ENCODE assay signal across 27 cellular contexts in genomic region chr4:107799634-107800033, GRCh38. TPM values are rescaled to one million over a fixed set of nuclear protein-coding genes. Genes with fewer than 3 reads are reported as not detected.
A peak's percentile ranks its signal among the peaks of the same experiment; 100 is the strongest.
DNase-seq lines count a peak whose midpoint lies in the region; ATAC-seq, FAIRE-seq and TF ChIP-seq lines count a peak whose summit lies in the region.
"Had no signal": no experiment of that assay in that cellular context is flagged by ENCODE, and none has a peak within 500 bp of the region (broad histone marks: within the 10 kb centered on the region; RNA-seq: fewer than 3 reads in every experiment).

No MANE protein-coding gene starts in this region.

- WGBS in HepG2 (ENCODE audit: low lambda C conversion rate) = 32% methylated on average over 4 of the region's 4 CpGs
- WGBS in right lobe of liver (ENCODE audit: insufficient coverage, low coverage, low lambda C conversion rate, missing lambda C conversion rate) = 25% methylated on average over 4 of the region's 4 CpGs
- 60 to 66% (median 63%) methylated on average over 4 of the region's 4 CpGs for WGBS in psoas muscle, 3 donors

- no peak for TF ChIP-seq CTCF in HepG2 (CRISPR knock-in tag; IDR thresholded peaks at IDR 0.05)
- TF ChIP-seq CTCF in right lobe of liver (IDR thresholded peaks at IDR 0.05) = no peak
- no peak for TF ChIP-seq CTCF in epithelial cell of proximal tubule (conservative IDR thresholded peaks at IDR 0.05; ENCODE audit: low read depth, low read length)
- TF ChIP-seq CTCF in psoas muscle (IDR thresholded peaks at IDR 0.05) = no peak
- no peak for TF ChIP-seq CTCF in activated CD8-positive, alpha-beta T cell treated with anti-CD3 and anti-CD28 coated beads for 36 hours (IDR thresholded peaks at IDR 0.05)
- TF ChIP-seq CTCF in natural killer cell (IDR thresholded peaks at IDR 0.05) = no peak

- H3K36me3 ChIP-seq in HepG2 (replicated peaks in 1 of 2; ENCODE audit: control insufficient read depth in 1 of 2, insufficient read depth in 2 of 2, low read length in 2 of 2) (no peaks in the 10 kb centered on the region), right lobe of liver (no peaks in the 10 kb centered on the region), psoas muscle (ENCODE audit: insufficient read depth in 1 of 2, low read depth in 1 of 2) (no peaks in the 10 kb centered on the region)
- H3K36me3 ChIP-seq: tibial artery had no signal

- H3K27me3 ChIP-seq in HepG2 (ENCODE audit: control insufficient read depth in 1 of 2, insufficient read depth in 2 of 2, low read length in 2 of 2) = no peaks in the 10 kb centered on the region
- no peaks in the 10 kb centered on the region for H3K27me3 ChIP-seq in right lobe of liver
- H3K27me3 ChIP-seq in psoas muscle (ENCODE audit: insufficient read depth in 3 of 3, low read length in 2 of 3) = peaks cover 0 to 8% (median 1%) of the 10 kb centered on the region in 3 donors

- ATAC-seq in HepG2 (no peak), right lobe of liver (no peak), psoas muscle (no peak), natural killer cell (no peak), GM21825 (IDR thresholded peaks at IDR 0.05; ENCODE audit: unreplicated experiment) (no peak), GM18502 (IDR thresholded peaks at IDR 0.05; ENCODE audit: poor library complexity, unreplicated experiment) (no peak)
- ATAC-seq in activated CD8-positive, alpha-beta T cell treated with anti-CD3 and anti-CD28 coated beads for 36 hours = no peak
- ATAC-seq: A549; Panc1; stimulated activated naive B cell treated with anti-CD40 and anti-IgM and Interleukin-4, amounts not matched to agents 10 μg/mL and 1 μg/mL and 100 μg/mL, for 72 hours; WTC11 had no signal

- H3K27ac Mint-ChIP-seq in activated CD8-positive, alpha-beta T cell treated with anti-CD3 and anti-CD28 coated beads for 36 hours = no peak overlapping the region
- H3K27ac Mint-ChIP-seq in natural killer cell = no peak overlapping the region
- H3K27ac Mint-ChIP-seq: activated naive CD8-positive, alpha-beta T cell treated with anti-CD3 and anti-CD28 coated beads, Interleukin-2, amount 10 ng/mL, durations not matched to agents 7 days and 5 days; activated T-helper 2 cell treated with anti-CD3 and anti-CD28 coated beads, Interferon-gamma antibody, Interleukin-2, Interleukin-4, amounts not matched to agents 10 μg/mL and 5 μg/mL and 100 μg/mL, durations not matched to agents 14 hours and 24 hours and 36 hours; stimulated activated naive B cell treated with anti-CD40 and anti-IgM and Interleukin-4, amounts not matched to agents 10 μg/mL and 1 μg/mL and 100 μg/mL, for 72 hours; WTC11 had no signal

- H3K27ac ChIP-seq in HepG2 (ENCODE audit: extremely low read length, insufficient read depth, low read length) (no peak overlapping the region), right lobe of liver (no peak overlapping the region), psoas muscle (no peak overlapping the region)
- H3K27ac ChIP-seq: A549, HL-60, skin epidermis, tibial artery had no signal

- H3K79me2 ChIP-seq in HepG2 (ENCODE audit: insufficient read depth, low read length) = no peaks in the 10 kb centered on the region

- intact Hi-C loops in HepG2 (cut with micrococcal nuclease; ENCODE audit: unreplicated experiment) (no loop called here), right lobe of liver (cut with DNase I) (no loop called here), psoas muscle (cut with DNase I) (no loop called here), natural killer cell (cut with micrococcal nuclease) (no loop called here)
- intact Hi-C loops in activated CD8-positive, alpha-beta T cell treated with anti-CD3 and anti-CD28 coated beads for 36 hours (cut with micrococcal nuclease) = no loop called here

- TF ChIP-seq POLR2A in HepG2 (IDR thresholded peaks at IDR 0.05; ENCODE audit: insufficient read depth in 1 of 2, low read depth in 2 of 2, low read length in 2 of 2) (no peak), right lobe of liver (IDR thresholded peaks at IDR 0.05) (no peak)

- H3K4me3 ChIP-seq in HepG2 (replicated peaks in 1 of 3; ENCODE audit: insufficient read depth in 1 of 3, low read depth in 2 of 3, low read length in 3 of 3) (no peak overlapping the region), right lobe of liver (peak overlapping the region in 1 of 3 donors; percentile 24), epithelial cell of proximal tubule (ENCODE audit: low read depth, low read length) (peak overlapping the region; percentile 53), psoas muscle (peak overlapping the region; percentile 16)
- H3K4me3 ChIP-seq: A549, skin epidermis had no signal

- POLR2A ChIA-PET in HepG2 (lab: Yijun Ruan, JAX) = no interaction called here
- POLR2A ChIA-PET in activated CD8-positive, alpha-beta T cell treated with anti-CD3 and anti-CD28 coated beads for 36 hours (lab: Charles Lee) = no interaction called here

- no peak overlapping the region for H3K9ac ChIP-seq in HepG2 (ENCODE audit: insufficient read depth, low read depth, low read length)

- TF ChIP-seq EP300 in HepG2 (IDR thresholded peaks at IDR 0.05; ENCODE audit: low read depth in 2 of 2, low read length in 2 of 2) (no peak), HepG2 (CRISPR knock-in tag; IDR thresholded peaks at IDR 0.05; ENCODE audit: borderline replicate concordance) (no peak)

- TF ChIP-seq RAD21 in HepG2 (CRISPR knock-in tag; IDR thresholded peaks at IDR 0.05) = no peak

- no peaks in the 10 kb centered on the region for H3K4me1 ChIP-seq in HepG2 (ENCODE audit: insufficient read depth, low read length)
- H3K4me1 ChIP-seq in right lobe of liver = no peaks in the 10 kb centered on the region
- no peaks in the 10 kb centered on the region for H3K4me1 ChIP-seq in psoas muscle
- H3K4me1 ChIP-seq: A549, tibial artery had no signal

- H3K4me3 Mint-ChIP-seq in activated CD8-positive, alpha-beta T cell treated with anti-CD3 and anti-CD28 coated beads for 36 hours = no peak overlapping the region
- H3K4me3 Mint-ChIP-seq in natural killer cell = no peak overlapping the region
- H3K4me3 Mint-ChIP-seq: activated naive CD8-positive, alpha-beta T cell treated with anti-CD3 and anti-CD28 coated beads, Interleukin-2, amount 10 ng/mL, durations not matched to agents 7 days and 5 days; stimulated activated naive B cell treated with anti-CD40 and anti-IgM and Interleukin-4, amounts not matched to agents 10 μg/mL and 1 μg/mL and 100 μg/mL, for 72 hours; WTC11 had no signal

- no peaks in the 10 kb centered on the region for H3K4me1 Mint-ChIP-seq in activated CD8-positive, alpha-beta T cell treated with anti-CD3 and anti-CD28 coated beads for 36 hours (ENCODE audit: low read depth)
- no peaks in the 10 kb centered on the region for H3K4me1 Mint-ChIP-seq in natural killer cell
- H3K4me1 Mint-ChIP-seq: activated naive CD8-positive, alpha-beta T cell treated with anti-CD3 and anti-CD28 coated beads, Interleukin-2, amount 10 ng/mL, durations not matched to agents 7 days and 5 days; stimulated activated naive B cell treated with anti-CD40 and anti-IgM and Interleukin-4, amounts not matched to agents 10 μg/mL and 1 μg/mL and 100 μg/mL, for 72 hours had no signal

- FAIRE-seq in HepG2 (lab: Jason Lieb, UNC) = no peak
- FAIRE-seq: A549, D721Med, H54 had no signal

- in situ Hi-C loops in HepG2 (cut with HindIII; ENCODE audit: extremely low pct_ligation_motif_present, low pct_unique_long_range_greater_than_20kb) = no loop called here

- BruUV-seq in HepG2 (replicated peaks; lab: Mats Ljungman, UMichigan) = no TSS peak

- DNase-seq in HepG2 (ENCODE audit: low spot score) = no peak
- no peak for DNase-seq in right lobe of liver
- no peak for DNase-seq in epithelial cell of proximal tubule (ENCODE audit: low read depth)
- DNase-seq in psoas muscle = no peak
- no peak for DNase-seq in activated CD8-positive, alpha-beta T cell treated with anti-CD3 and anti-CD28 coated beads for 36 hours
- no peak for DNase-seq in natural killer cell
- DNase-seq: activated CD4-positive, alpha-beta T cell treated with anti-CD3 and anti-CD28 coated beads, Interleukin-2, amount 50 U/mL, for 4 hours; activated CD8-positive, alpha-beta memory T cell treated with anti-CD3 and anti-CD28 coated beads, Interleukin-2, amount 50 U/mL, for 48 hours; activated naive CD8-positive, alpha-beta T cell treated with anti-CD3 and anti-CD28 coated beads, Interleukin-2, amount 10 ng/mL, durations not matched to agents 7 days and 5 days; effector memory CD4-positive, alpha-beta T cell; IMR-90; NCI-H1417; NCI-H2081 treated with DMSO at 0.1 percent for 48 hours; NCI-H446; posterior cingulate gyrus; stimulated activated naive B cell treated with anti-CD40 and anti-IgM and Interleukin-4, amounts not matched to agents 10 μg/mL and 1 μg/mL and 100 μg/mL, for 72 hours had no signal

- no peaks in the 10 kb centered on the region for H3K9me3 ChIP-seq in HepG2 (ENCODE audit: low read length)
- no peaks in the 10 kb centered on the region for H3K9me3 ChIP-seq in right lobe of liver
- no peaks in the 10 kb centered on the region for H3K9me3 ChIP-seq in psoas muscle
- H3K9me3 ChIP-seq: A549, tibial artery had no signal

- no peaks in the 10 kb centered on the region for H3K36me3 Mint-ChIP-seq in activated CD8-positive, alpha-beta T cell treated with anti-CD3 and anti-CD28 coated beads for 36 hours (ENCODE audit: low read depth)
- no peaks in the 10 kb centered on the region for H3K36me3 Mint-ChIP-seq in natural killer cell
- H3K36me3 Mint-ChIP-seq: activated naive CD8-positive, alpha-beta T cell treated with anti-CD3 and anti-CD28 coated beads, Interleukin-2, amount 10 ng/mL, durations not matched to agents 7 days and 5 days; stimulated activated naive B cell treated with anti-CD40 and anti-IgM and Interleukin-4, amounts not matched to agents 10 μg/mL and 1 μg/mL and 100 μg/mL, for 72 hours; WTC11 had no signal

- H3K4me2 ChIP-seq in HepG2 (ENCODE audit: low read depth, low read length) = peak overlapping the region; percentile 37; the same call in 1 of the 2 replicates
- H3K4me2 ChIP-seq: A549 had no signal

- CTCF ChIA-PET in HepG2 (lab: Yijun Ruan, JAX; ENCODE audit: low intra/inter-chr PET ratio, low total read pairs) = no interaction called here
- CTCF ChIA-PET in activated CD8-positive, alpha-beta T cell treated with anti-CD3 and anti-CD28 coated beads for 36 hours (lab: Charles Lee) = no interaction called here

- H4K20me1 ChIP-seq in HepG2 (ENCODE audit: insufficient read depth, low read length) = no peaks in the 10 kb centered on the region

- H2AFZ ChIP-seq in HepG2 (ENCODE audit: low read length) = no peak overlapping the region

- peaks cover 19% of the 10 kb centered on the region for H3K27me3 Mint-ChIP-seq in activated CD8-positive, alpha-beta T cell treated with anti-CD3 and anti-CD28 coated beads for 36 hours
- H3K27me3 Mint-ChIP-seq in natural killer cell (ENCODE audit: low read depth in 2 of 2) = peaks cover 16 to 34% of the 10 kb centered on the region in 2 donors

- H3K9me3 Mint-ChIP-seq in activated CD8-positive, alpha-beta T cell treated with anti-CD3 and anti-CD28 coated beads for 36 hours = no peaks in the 10 kb centered on the region
- H3K9me3 Mint-ChIP-seq in natural killer cell = no peaks in the 10 kb centered on the region
- H3K9me3 Mint-ChIP-seq: activated naive CD8-positive, alpha-beta T cell treated with anti-CD3 and anti-CD28 coated beads, Interleukin-2, amount 10 ng/mL, durations not matched to agents 7 days and 5 days; activated T-helper 2 cell treated with anti-CD3 and anti-CD28 coated beads, Interferon-gamma antibody, Interleukin-2, Interleukin-4, amounts not matched to agents 10 μg/mL and 5 μg/mL and 100 μg/mL, durations not matched to agents 14 hours and 24 hours and 36 hours; stimulated activated naive B cell treated with anti-CD40 and anti-IgM and Interleukin-4, amounts not matched to agents 10 μg/mL and 1 μg/mL and 100 μg/mL, for 72 hours had no signal

RNA-seq across cellular contexts. Expression of gene SGMS2, which starts 25.1 kb away (rescaled TPM):
- total RNA-seq in HepG2 (2016; rRNA removed; fragmentation: Illumina TruSeq; extraction: Trizol) (1.2 and 1.3 TPM in 2 replicates), right lobe of liver (10 to 100 TPM; 12.3 to 67.8 (median 29.3) TPM), epithelial cell of proximal tubule (77.2 and 84.2 TPM in 2 replicates), psoas muscle (10 to 100 TPM in 1 of 4 donors, 1 to 10 TPM in 3; 4.6 to 14.2 (median 9.6) TPM), natural killer cell (under 1 TPM; 0.16 to 0.98 (median 0.54) TPM)
- total RNA-seq in HepG2 (2016; cell fraction: cytosol; rRNA removed; fragmentation: Illumina TruSeq; extraction: Trizol; ENCODE audit: low read depth) = 0.51 and 0.62 TPM in 2 replicates
- 1.4 TPM in 2 replicates for total RNA-seq in HepG2 (2016; cell fraction: insoluble cytoplasmic fraction; rRNA removed; fragmentation: Illumina TruSeq; extraction: Trizol)
- 0.72 and 0.99 TPM in 2 replicates for total RNA-seq in HepG2 (2016; cell fraction: membrane; rRNA removed; fragmentation: Illumina TruSeq; extraction: Trizol)
- 1.2 and 1.7 TPM in 2 replicates for total RNA-seq in HepG2 (2016; cell fraction: nucleus; rRNA removed; fragmentation: Illumina TruSeq; extraction: Trizol)
- polyA plus RNA-seq in HepG2 (2011; rRNA removed) (1.7 and 2.0 TPM in 2 replicates), psoas muscle (1 to 10 TPM; 1.7 to 8.7 (median 2.9) TPM)
- 2.0 and 2.5 TPM in 2 replicates for polyA plus RNA-seq in HepG2 (2011; cell fraction: cytosol; rRNA removed)
- 1.00 and 1.9 TPM in 2 replicates for polyA plus RNA-seq in HepG2 (2011; cell fraction: nucleus; rRNA removed)
- 0.93 TPM in 2 replicates for polyA plus RNA-seq in HepG2 (2012)
- 0.08 and 0.22 TPM in 2 replicates for polyA plus RNA-seq in HepG2 (2016; cell fraction: cytosol; fragmentation: Illumina TruSeq; extraction: Trizol; ENCODE audit: low read depth)
- polyA plus RNA-seq in HepG2 (2016; cell fraction: insoluble cytoplasmic fraction; fragmentation: Illumina TruSeq; extraction: Trizol; ENCODE audit: low read depth) = 0.44 and 0.46 TPM in 2 replicates
- 0.29 and 0.37 TPM in 2 replicates for polyA plus RNA-seq in HepG2 (2016; cell fraction: membrane; fragmentation: Illumina TruSeq; extraction: Trizol; ENCODE audit: low read depth)
- polyA plus RNA-seq in HepG2 (2016; cell fraction: nucleus; fragmentation: Illumina TruSeq; extraction: Trizol; ENCODE audit: insufficient read depth, low read depth) = 0.57 and 0.93 TPM in 2 replicates
- polyA minus RNA-seq in HepG2 (2011; rRNA and poly(A)+ RNA removed; ENCODE audit: low replicate concordance) = 9.5 and 44.2 TPM in 2 replicates
- 1.8 and 3.6 TPM in 2 replicates for polyA minus RNA-seq in HepG2 (2011; cell fraction: cytosol; rRNA and poly(A)+ RNA removed)
- polyA minus RNA-seq in HepG2 (2011; cell fraction: nucleus; rRNA and poly(A)+ RNA removed) = 5.3 and 7.5 TPM in 2 replicates
- total RNA-seq in activated CD8-positive, alpha-beta T cell treated with anti-CD3 and anti-CD28 coated beads for 36 hours = under 1 TPM; 0.14 to 0.40 TPM
- total RNA-seq: activated naive CD8-positive, alpha-beta T cell treated with anti-CD3 and anti-CD28 coated beads, Interleukin-2, amount 10 ng/mL, durations not matched to agents 7 days and 5 days had no signal

Comparison
In these comparisons a context has a peak if more than half of its experiments do, and no peak if none do; other contexts are left out.
1. H3K4me3 ChIP-seq: peak in epithelial cell of proximal tubule (single experiment) and psoas muscle (single experiment); none in HepG2 (0 of 3).